Comparison of ENCODE assay signal across 14 cellular contexts in the genomic region with DNA sequence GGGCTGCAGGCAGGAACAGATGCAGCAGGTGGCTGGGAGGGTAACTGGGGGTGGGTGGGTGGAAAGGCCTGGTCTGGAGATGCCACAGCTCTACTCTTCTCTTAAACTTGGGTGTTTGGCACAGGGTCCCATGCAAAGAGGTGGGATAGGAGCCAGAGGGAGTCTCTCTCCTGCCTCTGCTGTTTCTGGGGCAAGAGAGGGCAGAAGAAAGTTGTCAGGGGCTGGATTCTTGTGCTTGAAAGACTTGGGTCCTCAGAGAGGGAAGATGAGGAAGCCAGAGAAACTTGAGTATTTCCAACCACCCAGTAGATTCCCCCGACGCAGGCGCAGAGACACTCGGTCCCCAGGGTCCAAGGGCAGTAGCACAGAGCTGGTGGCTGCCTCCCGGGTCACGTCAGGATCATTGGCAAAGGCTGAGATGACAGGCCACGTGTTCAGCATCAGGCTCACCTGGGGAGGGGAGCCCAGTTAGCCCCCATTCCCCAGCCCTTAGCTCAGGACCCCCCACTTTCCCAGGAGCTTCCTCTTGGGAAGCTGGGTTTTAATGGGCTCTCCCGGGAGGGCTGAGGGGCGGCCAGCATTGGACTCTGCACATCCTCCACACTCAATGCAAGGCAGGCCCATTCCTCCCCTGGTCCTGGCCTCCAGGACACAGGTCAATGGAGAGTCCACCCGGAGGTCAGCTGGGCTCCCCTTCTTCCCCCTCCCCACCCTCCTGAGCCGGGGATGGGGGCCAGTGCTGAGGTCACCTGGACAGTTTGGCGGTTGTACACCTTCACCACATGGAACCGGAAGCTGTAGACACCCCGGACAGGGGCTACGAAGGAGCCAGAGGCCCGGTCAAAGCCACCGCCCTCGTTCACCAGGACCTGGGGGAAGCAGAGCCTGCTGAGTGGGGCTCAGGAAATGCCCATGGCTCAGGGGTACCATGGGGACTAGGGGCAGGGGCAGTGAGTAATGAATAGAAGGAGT. TPM values are rescaled to one million over a fixed set of nuclear protein-coding genes. Genes with fewer than 3 reads are reported as not detected.
A peak's percentile ranks its signal among the peaks of the same experiment; 100 is the strongest.
DNase-seq lines count a peak whose midpoint lies in the region; ATAC-seq and TF ChIP-seq lines count a peak whose summit lies in the region.
"Had no signal": no experiment of that assay in that cellular context is flagged by ENCODE, and none has a peak within 500 bp of the region (broad histone marks: within the 10 kb centered on the region; RNA-seq: fewer than 3 reads in every experiment).

No MANE protein-coding gene starts in this region.

- no peak overlapping the region for H3K14ac ChIP-seq in mesenchymal stem cell (ENCODE audit: low read length in 2 of 2)

- H3K4me2 ChIP-seq in mesenchymal stem cell (ENCODE audit: low read length, poor library complexity, severe bottlenecking) (no peak overlapping the region), GM23338 (no peak overlapping the region)

- H3K23ac ChIP-seq in mesenchymal stem cell (ENCODE audit: low read length in 2 of 2), result no peak overlapping the region

- H3K36me3 Mint-ChIP-seq in stimulated activated naive B cell treated with anti-CD40 and anti-IgM and Interleukin-4, amounts not matched to agents 10 μg/mL and 1 μg/mL and 100 μg/mL, for 72 hours, result peaks cover 17 to 41% of the 10 kb centered on the region in 2 donors
- H3K36me3 Mint-ChIP-seq in GM23338 (ENCODE audit: low read depth), result peaks cover under 1% of the 10 kb centered on the region; the same call in 2 of the 3 replicates

- no peak overlapping the region for H2AK5ac ChIP-seq in mesenchymal stem cell (ENCODE audit: low read length, severe bottlenecking)

- H3K36me3 ChIP-seq in mesenchymal stem cell (ENCODE audit: control insufficient read depth in 1 of 2, insufficient read depth in 2 of 2, low read depth in 1 of 2, low read length in 2 of 2), result peaks cover 10 to 15% of the 10 kb centered on the region in 2 experiments
- no peaks in the 10 kb centered on the region for H3K36me3 ChIP-seq in GM23338 (ENCODE audit: insufficient read depth)

- H3K4me1 ChIP-seq in mesenchymal stem cell (ENCODE audit: control insufficient read depth, insufficient read depth, low read depth, low read length) (peaks cover 26% of the 10 kb centered on the region), GM23338 (ENCODE audit: insufficient read depth) (peaks cover 19% of the 10 kb centered on the region)

- WGBS in mesenchymal stem cell, result 93% methylated on average over 18 of the region's 18 CpGs

- H3K4me1 Mint-ChIP-seq in stimulated activated naive B cell treated with anti-CD40 and anti-IgM and Interleukin-4, amounts not matched to agents 10 μg/mL and 1 μg/mL and 100 μg/mL, for 72 hours, result peaks cover 27 to 37% of the 10 kb centered on the region in 2 donors
- H3K4me1 Mint-ChIP-seq in GM23338, result peaks cover 25% of the 10 kb centered on the region

- H3F3A ChIP-seq in GM23338 (replicated peaks; ENCODE audit: low read depth), result peaks cover 11% of the 10 kb centered on the region

- H2AFZ ChIP-seq in mesenchymal stem cell (ENCODE audit: low read depth, low read length) (no peak overlapping the region), GM23338 (no peak overlapping the region)

- H3K79me2 ChIP-seq in GM23338 (replicated peaks; ENCODE audit: insufficient read depth), result no peaks in the 10 kb centered on the region

- ATAC-seq in stimulated activated naive B cell treated with anti-CD40 and anti-IgM and Interleukin-4, amounts not matched to agents 10 μg/mL and 1 μg/mL and 100 μg/mL, for 72 hours (replicated peaks), result no peak
- ATAC-seq in GM18511 (IDR thresholded peaks at IDR 0.05; ENCODE audit: unreplicated experiment) (no peak), GM21825 (IDR thresholded peaks at IDR 0.05; ENCODE audit: unreplicated experiment) (no peak), GM23338 (no peak)
- ATAC-seq: esophagus mucosa had no signal

- TF ChIP-seq CTCF in GM23338 (conservative IDR thresholded peaks at IDR 0.05; ENCODE audit: low read depth in 2 of 2), result no peak

- H3K27me3 ChIP-seq in mesenchymal stem cell (ENCODE audit: control insufficient read depth in 1 of 2, insufficient read depth in 1 of 2, low read length in 2 of 2) (peaks cover 0 to 5% of the 10 kb centered on the region in 2 experiments), GM23338 (ENCODE audit: insufficient read depth) (peaks cover 31% of the 10 kb centered on the region)

- H2BK120ac ChIP-seq in mesenchymal stem cell (ENCODE audit: low read depth, low read length), result peak overlapping the region; percentile 2

- peak overlapping the region; percentile 88 for H3K27ac Mint-ChIP-seq in stimulated activated naive B cell treated with anti-CD40 and anti-IgM and Interleukin-4, amounts not matched to agents 10 μg/mL and 1 μg/mL and 100 μg/mL, for 72 hours
- no peak overlapping the region for H3K27ac Mint-ChIP-seq in GM23338

- H3K9me3 Mint-ChIP-seq in stimulated activated naive B cell treated with anti-CD40 and anti-IgM and Interleukin-4, amounts not matched to agents 10 μg/mL and 1 μg/mL and 100 μg/mL, for 72 hours, result no peaks in the 10 kb centered on the region
- H3K9me3 Mint-ChIP-seq in GM23338, result no peaks in the 10 kb centered on the region

- no peak overlapping the region for H3K18ac ChIP-seq in mesenchymal stem cell (ENCODE audit: low read depth in 1 of 2, low read length in 2 of 2)

- DNase-seq in activated CD8-positive, alpha-beta memory T cell treated with anti-CD3 and anti-CD28 coated beads for 24 hours, result peak; percentile 54
- no peak for DNase-seq in activated CD8-positive, alpha-beta memory T cell treated with anti-CD3 and anti-CD28 coated beads, Interleukin-2, amount 50 U/mL, for 4 hours
- DNase-seq in activated CD8-positive, alpha-beta memory T cell treated with anti-CD3 and anti-CD28 coated beads, Interleukin-2, amount 50 U/mL, for 48 hours, result peak; percentile 48
- DNase-seq in mesenchymal stem cell (no peak), GM23338 (ENCODE audit: low spot score) (no peak)
- no peak for DNase-seq in stimulated activated naive B cell treated with anti-CD40 and anti-IgM and Interleukin-4, amounts not matched to agents 10 μg/mL and 1 μg/mL and 100 μg/mL, for 72 hours
- DNase-seq: activated gamma-delta T cell treated with Interleukin-2 at 50 U/mL for 16 hours, KG1, left ventricle myocardium inferior, NCI-H1694, NCI-H82 had no signal

- H4K91ac ChIP-seq in mesenchymal stem cell (ENCODE audit: low read length), result peak overlapping the region; percentile 32

- H3K9ac ChIP-seq in mesenchymal stem cell (ENCODE audit: low read length), result no peak overlapping the region

- no peaks in the 10 kb centered on the region for H4K20me1 ChIP-seq in GM23338 (replicated peaks; ENCODE audit: insufficient read depth)

- no peaks in the 10 kb centered on the region for H3K9me2 ChIP-seq in GM23338 (ENCODE audit: insufficient read depth)

- no peak overlapping the region for H2BK5ac ChIP-seq in mesenchymal stem cell (ENCODE audit: low read depth, low read length, poor library complexity, severe bottlenecking)

- H3K4me3 Mint-ChIP-seq in stimulated activated naive B cell treated with anti-CD40 and anti-IgM and Interleukin-4, amounts not matched to agents 10 μg/mL and 1 μg/mL and 100 μg/mL, for 72 hours, result peak overlapping the region in 1 of 2 donors; percentile 3
- no peak overlapping the region; the same call in 2 of the 3 replicates for H3K4me3 Mint-ChIP-seq in GM23338

- no peak overlapping the region for H3K4me3 ChIP-seq in mesenchymal stem cell (ENCODE audit: insufficient read depth in 1 of 2, low read depth in 1 of 2, low read length in 2 of 2)
- no peak overlapping the region for H3K4me3 ChIP-seq in GM23338
- H3K4me3 ChIP-seq: left ventricle myocardium inferior had no signal

- H3K27ac ChIP-seq in mesenchymal stem cell (ENCODE audit: low read length, poor library complexity, severe bottlenecking), result no peak overlapping the region
- H3K27ac ChIP-seq in GM23338 (ENCODE audit: low read depth), result no peak overlapping the region

- no peaks in the 10 kb centered on the region for H3K9me3 ChIP-seq in mesenchymal stem cell (ENCODE audit: control insufficient read depth, low read length)
- H3K9me3 ChIP-seq: left ventricle myocardium inferior had no signal

- peaks cover 8% of the 10 kb centered on the region for H3K79me1 ChIP-seq in mesenchymal stem cell (replicated peaks; ENCODE audit: low read length, poor library complexity, severe bottlenecking)

- no peak overlapping the region for H4K8ac ChIP-seq in mesenchymal stem cell (ENCODE audit: low read length)

- H2BK12ac ChIP-seq in mesenchymal stem cell (ENCODE audit: low read length in 2 of 2), result peak overlapping the region in 1 of 2 experiments; percentile 43

- no peak overlapping the region for H2BK15ac ChIP-seq in mesenchymal stem cell (ENCODE audit: low read depth, poor library complexity, severe bottlenecking)

- no peaks in the 10 kb centered on the region for H3K27me3 Mint-ChIP-seq in stimulated activated naive B cell treated with anti-CD40 and anti-IgM and Interleukin-4, amounts not matched to agents 10 μg/mL and 1 μg/mL and 100 μg/mL, for 72 hours
- H3K27me3 Mint-ChIP-seq in GM23338 (ENCODE audit: insufficient read depth, low read depth, poor library complexity), result peaks cover 18% of the 10 kb centered on the region

- H3K4ac ChIP-seq in mesenchymal stem cell (ENCODE audit: low read depth in 1 of 2, low read length in 2 of 2), result no peak overlapping the region

TF ChIP-seq in GM23338, 12 proteins besides CTCF, POLR2A, EP300 and RAD21 (continues in another document):
- no peak for TF ChIP-seq ZNF114 (CRISPR knock-in tag; IDR thresholded peaks at IDR 0.05)
- TF ChIP-seq POLR2AphosphoS5 (IDR thresholded peaks at IDR 0.05; ENCODE audit: low read depth), result no peak

RNA-seq across cellular contexts. Expression of a gene that starts 1.6 kb away (rescaled TPM):
- 3.3 TPM for polyA plus RNA-seq in mesenchymal stem cell (2013, experiment 1 of 2)
- 3.6 TPM for polyA plus RNA-seq in mesenchymal stem cell (2013, experiment 2 of 2)
- total RNA-seq in GM23338 (2014; rRNA removed; shearing (Covaris generic)), result 0.07 TPM in 1 of 2 replicates, not detected in the other
- polyA plus RNA-seq in GM23338 (2016; fragmentation: Nextera tagmentation; extraction: Ambion mirVana), result 0.19 and 0.23 TPM in 2 replicates

RNA-seq across cellular contexts. Expression of a gene that starts 1.9 kb away (rescaled TPM):
- polyA plus RNA-seq in mesenchymal stem cell (2013, experiment 1 of 2), result 23.6 TPM
- polyA plus RNA-seq in mesenchymal stem cell (2013, experiment 2 of 2), result 24.0 TPM
- total RNA-seq in GM23338 (2014; rRNA removed; shearing (Covaris generic)), result 21.9 and 28.1 TPM in 2 replicates
- 2.1 and 2.7 TPM in 2 replicates for polyA plus RNA-seq in GM23338 (2016; fragmentation: Nextera tagmentation; extraction: Ambion mirVana)

RNA-seq across cellular contexts. Expression of a gene that starts 14.8 kb away (rescaled TPM):
- 29.6 TPM for polyA plus RNA-seq in mesenchymal stem cell (2013, experiment 1 of 2)
- 28.8 TPM for polyA plus RNA-seq in mesenchymal stem cell (2013, experiment 2 of 2)
- total RNA-seq in GM23338 (2014; rRNA removed; shearing (Covaris generic)), result 9.0 and 22.9 TPM in 2 replicates
- 60.6 and 66.5 TPM in 2 replicates for polyA plus RNA-seq in GM23338 (2016; fragmentation: Nextera tagmentation; extraction: Ambion mirVana)

RNA-seq across cellular contexts. Expression of a gene that starts 29.0 kb away (rescaled TPM):
- 13.6 TPM for polyA plus RNA-seq in mesenchymal stem cell (2013, experiment 1 of 2)
- polyA plus RNA-seq in mesenchymal stem cell (2013, experiment 2 of 2), result 12.7 TPM
- 17.5 and 20.0 TPM in 2 replicates for total RNA-seq in GM23338 (2014; rRNA removed; shearing (Covaris generic))
- polyA plus RNA-seq in GM23338 (2016; fragmentation: Nextera tagmentation; extraction: Ambion mirVana), result 3.1 TPM in 2 replicates

RNA-seq across cellular contexts. Expression of a gene that starts 59.8 kb away (rescaled TPM):
- polyA plus RNA-seq in mesenchymal stem cell (2013, experiment 1 of 2), result 51.4 TPM
- polyA plus RNA-seq in mesenchymal stem cell (2013, experiment 2 of 2), result 48.4 TPM
- 20.7 and 26.6 TPM in 2 replicates for total RNA-seq in GM23338 (2014; rRNA removed; shearing (Covaris generic))
- 16.7 and 20.9 TPM in 2 replicates for polyA plus RNA-seq in GM23338 (2016; fragmentation: Nextera tagmentation; extraction: Ambion mirVana)

Comparison
In these comparisons a context has a peak if more than half of its experiments do, and no peak if none do; other contexts are left out.
1. DNase-seq: peak in activated CD8-positive, alpha-beta memory T cell treated with anti-CD3 and anti-CD28 coated beads for 24 hours (single experiment) and activated CD8-positive, alpha-beta memory T cell treated with anti-CD3 and anti-CD28 coated beads, Interleukin-2, amount 50 U/mL, for 48 hours (single experiment); none in activated CD8-positive, alpha-beta memory T cell treated with anti-CD3 and anti-CD28 coated beads, Interleukin-2, amount 50 U/mL, for 4 hours (single experiment), mesenchymal stem cell (single experiment), stimulated activated naive B cell treated with anti-CD40 and anti-IgM and Interleukin-4, amounts not matched to agents 10 μg/mL and 1 μg/mL and 100 μg/mL, for 72 hours (single experiment) and GM23338 (single experiment).